19 cellular contexts compared by ENCODE assay signal in genomic region chr15:70461017-70461416, GRCh38.
"Had no signal": no experiment of that assay in that cellular context is flagged by ENCODE, and none has a peak within 500 bp of the region (broad histone marks: within the 10 kb centered on the region; RNA-seq: fewer than 3 reads in every experiment).

No MANE protein-coding gene starts in this region.

- DNase-seq: colonic mucosa; effector CD4-positive, alpha-beta T cell; endodermal cell; erythroblast; heart left ventricle; naive thymus-derived CD8-positive, alpha-beta T cell; psoas muscle; retina; right lobe of liver; spleen; stimulated activated CD4-positive, alpha-beta T cell treated with anti-CD3 and anti-CD28 coated beads, Interleukin-15, amount 100 ng/mL, for 24 hours; stimulated activated CD4-positive, alpha-beta T cell treated with anti-CD3 and anti-CD28 coated beads, Interleukin-1b, Interleukin-23, amount 100 ng/mL, for 48 hours; stimulated activated CD4-positive, alpha-beta T cell treated with anti-CD3 and anti-CD28 coated beads, Interleukin-4, amount 100 ng/mL, for 24 hours; stimulated activated naive B cell treated with anti-CD40 and anti-IgM and Interleukin-4, amounts not matched to agents 10 μg/mL and 1 μg/mL and 100 μg/mL, for 72 hours; stimulated activated naive CD8-positive, alpha-beta T cell treated with anti-CD3 and anti-CD28 coated beads, Interleukin-15, amount 100 ng/mL, for 72 hours; testis; upper lobe of right lung had no signal

- H3K4me1 ChIP-seq: colonic mucosa had no signal

- H3K9me3 ChIP-seq: colonic mucosa, heart left ventricle, neutrophil, psoas muscle, right lobe of liver, spleen, testis, tibial nerve, upper lobe of right lung had no signal

- H3K27ac ChIP-seq: colonic mucosa, psoas muscle, testis, tibial nerve, upper lobe of right lung had no signal

- H3K4me3 ChIP-seq: colonic mucosa, heart left ventricle, psoas muscle, right lobe of liver, spleen, testis, tibial nerve, upper lobe of right lung had no signal

- H3K27me3 ChIP-seq: colonic mucosa, neutrophil, right lobe of liver, testis, tibial nerve, upper lobe of right lung had no signal

- ATAC-seq: stimulated activated naive B cell treated with anti-CD40 and anti-IgM and Interleukin-4, amounts not matched to agents 10 μg/mL and 1 μg/mL and 100 μg/mL, for 72 hours had no signal

- H3K36me3 ChIP-seq: colonic mucosa, heart left ventricle, neutrophil, right lobe of liver, spleen, tibial nerve, upper lobe of right lung had no signal
